In genomic region chr2:177282101-177282573, GRCh38 we compare ENCODE assay signal across 9 cellular contexts. TPM values are rescaled to one million over a fixed set of nuclear protein-coding genes. Genes with fewer than 3 reads are reported as not detected.
DNase-seq lines count a peak whose midpoint lies in the region; TF ChIP-seq lines count a peak whose summit lies in the region.
"Had no signal": no experiment of that assay in that cellular context is flagged by ENCODE, and none has a peak within 500 bp of the region (broad histone marks: within the 10 kb centered on the region; RNA-seq: fewer than 3 reads in every experiment).

No MANE protein-coding gene starts in this region.

- H2BK20ac ChIP-seq in H9 (ENCODE audit: low read depth, low read length, poor library complexity, severe bottlenecking), result no peak overlapping the region

- H3K79me2 ChIP-seq in H9 (ENCODE audit: insufficient read depth, low read length), result no peaks in the 10 kb centered on the region
- H3K79me2 ChIP-seq in OCI-LY3 (ENCODE audit: low read length), result no peaks in the 10 kb centered on the region

- TF ChIP-seq CTCF in H9 (conservative IDR thresholded peaks at IDR 0.05), result no peak
- no peak for TF ChIP-seq CTCF in OCI-LY3 (IDR thresholded peaks at IDR 0.05; ENCODE audit: low read depth, low read length)
- no peak for TF ChIP-seq CTCF in left ventricle myocardium inferior (IDR thresholded peaks at IDR 0.05; ENCODE audit: borderline replicate concordance)
- no peak for TF ChIP-seq CTCF in lower leg skin (IDR thresholded peaks at IDR 0.05)

- no peak overlapping the region for H2AFZ ChIP-seq in H9 (ENCODE audit: low read length)
- no peak overlapping the region for H2AFZ ChIP-seq in OCI-LY3 (ENCODE audit: low read depth, low read length)

- no peaks in the 10 kb centered on the region for H3K36me3 ChIP-seq in BLaER1 treated with 17β-estradiol and CSF1 and Interleukin-3, amounts not matched to agents 10 nM and 100 nM
- H3K36me3 ChIP-seq in OCI-LY3 (replicated peaks; ENCODE audit: low read depth, low read length) (no peaks in the 10 kb centered on the region), left ventricle myocardium inferior (peaks cover 1% of the 10 kb centered on the region)

- H3K27ac Mint-ChIP-seq in H9, result no peak overlapping the region

- no peak overlapping the region for H3K18ac ChIP-seq in H9 (ENCODE audit: insufficient read length, low read depth, low read length)

- H3K4ac ChIP-seq in H9 (ENCODE audit: low read depth, low read length), result no peak overlapping the region

- H4K20me1 ChIP-seq in BLaER1 treated with 17β-estradiol and CSF1 and Interleukin-3, amounts not matched to agents 10 nM and 100 nM, result no peaks in the 10 kb centered on the region
- H4K20me1 ChIP-seq in H9 (ENCODE audit: control insufficient read depth, insufficient read depth, insufficient read length), result no peaks in the 10 kb centered on the region
- no peaks in the 10 kb centered on the region for H4K20me1 ChIP-seq in OCI-LY3 (ENCODE audit: insufficient read depth, low read length)

- no peak overlapping the region for H2BK15ac ChIP-seq in H9 (ENCODE audit: low read depth, low read length)

- TF ChIP-seq POLR2A in lower leg skin (IDR thresholded peaks at IDR 0.05), result no peak

- peaks cover 5 to 7% of the 10 kb centered on the region in 2 experiments for H3K4me1 Mint-ChIP-seq in H9

- H2BK12ac ChIP-seq in H9 (ENCODE audit: insufficient read length, low read depth, low read length), result no peak overlapping the region

- no peak overlapping the region for H3K23ac ChIP-seq in H9 (ENCODE audit: insufficient read length, low read depth, low read length)

- no peak overlapping the region for H2BK5ac ChIP-seq in H9 (ENCODE audit: insufficient read length, low read length)

- H4K5ac ChIP-seq in H9 (ENCODE audit: insufficient read length, low read depth, low read length), result no peak overlapping the region

- H2AK5ac ChIP-seq in H9 (ENCODE audit: insufficient read length, low read length), result no peak overlapping the region

- peak overlapping the region; percentile 82 to 98 (median 93) for H3K27ac ChIP-seq in BLaER1 treated with 17β-estradiol and CSF1 and Interleukin-3, amounts not matched to agents 10 nM and 100 nM
- H3K27ac ChIP-seq in H9 (ENCODE audit: insufficient read length, low read depth, low read length), result no peak overlapping the region
- H3K27ac ChIP-seq in OCI-LY3 (ENCODE audit: low read length), result no peak overlapping the region
- H3K27ac ChIP-seq in left ventricle myocardium inferior (replicated peaks), result peak overlapping the region; percentile 46

- H4K8ac ChIP-seq in H9 (replicated peaks; ENCODE audit: insufficient read length, low read depth, low read length), result no peak overlapping the region

- no peaks in the 10 kb centered on the region for H3K36me3 Mint-ChIP-seq in H9 (ENCODE audit: insufficient read depth in 1 of 3, low read depth in 3 of 3)

- DNase-seq in H9 (no peak), left ventricle myocardium inferior (peak; percentile 33), DMS53 treated with DMSO at 0.1 percent for 48 hours (lab: John Stamatoyannopoulos, UW; ENCODE audit: unreplicated experiment) (no peak), lower leg skin (ENCODE audit: low spot score in 2 of 2) (no peak), inferior parietal cortex (ENCODE audit: extremely low spot score) (no peak)
- no peak for DNase-seq in stimulated activated CD4-positive, alpha-beta T cell treated with anti-CD3 and anti-CD28 coated beads, Interleukin-1b, Interleukin-23, amount 100 ng/mL, for 48 hours
- DNase-seq: activated naive CD4-positive, alpha-beta T cell had no signal

- no peak overlapping the region for H3K4me3 Mint-ChIP-seq in H9

- H3T11ph ChIP-seq in H9 (ENCODE audit: low read length), result no peak overlapping the region

- peaks cover 54 to 83% (median 72%) of the 10 kb centered on the region in 10 experiments for H3K4me1 ChIP-seq in BLaER1 treated with 17β-estradiol and CSF1 and Interleukin-3, amounts not matched to agents 10 nM and 100 nM
- H3K4me1 ChIP-seq in H9 (ENCODE audit: insufficient read depth, low read length) (no peaks in the 10 kb centered on the region; the same call in 1 of the 2 replicates), OCI-LY3 (ENCODE audit: low read length) (peaks cover 35% of the 10 kb centered on the region), left ventricle myocardium inferior (peaks cover 63% of the 10 kb centered on the region)

- H4K91ac ChIP-seq in H9 (ENCODE audit: insufficient read length, low read depth, low read length), result no peak overlapping the region

- no peaks in the 10 kb centered on the region for H3K27me3 ChIP-seq in BLaER1 treated with 17β-estradiol and CSF1 and Interleukin-3, amounts not matched to agents 10 nM and 100 nM
- H3K27me3 ChIP-seq in H9 (ENCODE audit: insufficient read depth, low read length) (no peaks in the 10 kb centered on the region), OCI-LY3 (ENCODE audit: low read depth, low read length) (no peaks in the 10 kb centered on the region), left ventricle myocardium inferior (ENCODE audit: low read depth) (no peaks in the 10 kb centered on the region)

- H3K79me1 ChIP-seq in H9 (ENCODE audit: insufficient read depth, low read depth, low read length, poor library complexity, severe bottlenecking), result no peaks in the 10 kb centered on the region

- intact Hi-C loops in left ventricle myocardium inferior (cut with micrococcal nuclease), result no loop called here
- intact Hi-C loops in lower leg skin (cut with DNase I; ENCODE audit: low total_unique reads), result no loop called here

- H3K14ac ChIP-seq in H9 (ENCODE audit: insufficient read depth, low read length), result no peak overlapping the region

- H3K9ac ChIP-seq in BLaER1 treated with 17β-estradiol and CSF1 and Interleukin-3, amounts not matched to agents 10 nM and 100 nM, result peak overlapping the region; percentile 71 to 84 (median 79)
- no peak overlapping the region for H3K9ac ChIP-seq in H9 (ENCODE audit: extremely low read depth, insufficient read length, low read length)
- H3K9ac ChIP-seq in OCI-LY3 (ENCODE audit: low read length), result no peak overlapping the region

- H3K23me2 ChIP-seq in H9 (ENCODE audit: insufficient read length, low read depth, low read length, poor library complexity, severe bottlenecking), result no peaks in the 10 kb centered on the region

- peak overlapping the region; percentile 58 for H3K56ac ChIP-seq in H9 (ENCODE audit: insufficient read length, low read depth, low read length)

- no peaks in the 10 kb centered on the region for H3K9me3 ChIP-seq in BLaER1 treated with 17β-estradiol and CSF1 and Interleukin-3, amounts not matched to agents 10 nM and 100 nM (replicated peaks in 1 of 11)
- H3K9me3 ChIP-seq in H9 (ENCODE audit: control insufficient read depth, low read depth, low read length), result no peaks in the 10 kb centered on the region
- H3K9me3 ChIP-seq in OCI-LY3 (ENCODE audit: insufficient read depth, low read length), result no peaks in the 10 kb centered on the region
- H3K9me3 ChIP-seq in left ventricle myocardium inferior (replicated peaks), result no peaks in the 10 kb centered on the region

- no CpG with 5 or more reads among the region's 3 CpGs for WGBS in H9 (ENCODE audit: extremely low coverage, insufficient read length, low lambda C conversion rate)
- WGBS in lower leg skin, 2 donors, result 35 to 39% methylated on average over 3 of the region's 3 CpGs

- H3K4me3 ChIP-seq in BLaER1 treated with 17β-estradiol and CSF1 and Interleukin-3, amounts not matched to agents 10 nM and 100 nM, result no peak overlapping the region
- H3K4me3 ChIP-seq in OCI-LY3 (ENCODE audit: low read length) (no peak overlapping the region), left ventricle myocardium inferior (no peak overlapping the region), lower leg skin (ENCODE audit: low read depth, poor library complexity, severe bottlenecking) (no peak overlapping the region)

- peaks cover 2% of the 10 kb centered on the region; the same call in 1 of the 2 replicates for H3K27me3 Mint-ChIP-seq in H9 (ENCODE audit: low read depth)

- H3K4me2 ChIP-seq in BLaER1 treated with 17β-estradiol and CSF1 and Interleukin-3, amounts not matched to agents 10 nM and 100 nM, result peak overlapping the region; percentile 69 to 91 (median 79)
- H3K4me2 ChIP-seq in H9 (ENCODE audit: insufficient read depth, insufficient read length, low read length), result no peak overlapping the region
- 0 out of 2 replicates have a peak overlapping the region, but pooled peaks have one; percentile 41 for H3K4me2 ChIP-seq in OCI-LY3 (ENCODE audit: low read length)

- H2BK120ac ChIP-seq in H9 (ENCODE audit: low read depth, low read length, poor library complexity, severe bottlenecking), result no peak overlapping the region

- no peaks in the 10 kb centered on the region for H3K9me3 Mint-ChIP-seq in H9

RNA-seq across cellular contexts. Expression of gene NFE2L2, which starts 17.6 kb away (rescaled TPM):
- total RNA-seq in H9 (2021), result 40.6 and 42.5 TPM in 2 replicates
- total RNA-seq in left ventricle myocardium inferior, result 50.7 TPM
- total RNA-seq in lower leg skin, result 100 to 1,000 TPM; 120 to 156 (median 128) TPM

Comparison
In these comparisons a context has a peak if more than half of its experiments do, and no peak if none do; other contexts are left out.
1. H3K27ac ChIP-seq: peak in BLaER1 treated with 17β-estradiol and CSF1 and Interleukin-3, amounts not matched to agents 10 nM and 100 nM (11 of 11) and left ventricle myocardium inferior (single experiment); none in H9 (single experiment) and OCI-LY3 (single experiment).
2. H3K9ac ChIP-seq: peak in BLaER1 treated with 17β-estradiol and CSF1 and Interleukin-3, amounts not matched to agents 10 nM and 100 nM (11 of 11); none in H9 (single experiment) and OCI-LY3 (single experiment).